In genomic region chr7:109309790-109310189, GRCh38 we compare ENCODE assay signal across 24 cellular contexts.
"Had no signal": no experiment of that assay in that cellular context is flagged by ENCODE, and none has a peak within 500 bp of the region (broad histone marks: within the 10 kb centered on the region; RNA-seq: fewer than 3 reads in every experiment).

No MANE protein-coding gene starts in this region.

- H3K27me3 ChIP-seq: neutrophil, pancreas, right lobe of liver, sigmoid colon, stomach, thyroid gland, tibial nerve, upper lobe of right lung, uterus had no signal

- H3K4me1 ChIP-seq: pancreas, psoas muscle, right lobe of liver, sigmoid colon, stomach, thyroid gland, tibial nerve, upper lobe of right lung, uterus had no signal

- H3K9me3 ChIP-seq: neutrophil, pancreas, psoas muscle, right lobe of liver, thyroid gland, uterus had no signal

- H3K36me3 ChIP-seq: neutrophil, pancreas, right lobe of liver, sigmoid colon, stomach, thoracic aorta, thyroid gland, tibial nerve, upper lobe of right lung, uterus had no signal

- ATAC-seq: naive thymus-derived CD8-positive, alpha-beta T cell; natural killer cell treated with Interleukin-12 subunit alpha and Interleukin-12 subunit beta and Interleukin-15 and Interleukin-18, amount 100 ng/mL, for 72 hours; pancreas; psoas muscle; right cardiac atrium; right lobe of liver; stimulated activated effector memory CD8-positive, alpha-beta T cell treated with anti-CD3 and anti-CD28 coated beads, Interleukin-12 subunit alpha, Interleukin-12 subunit beta, amount 100 ng/mL, for 72 hours; stimulated activated naive B cell treated with anti-CD40 and anti-IgM and Interleukin-4, amounts not matched to agents 10 μg/mL and 1 μg/mL and 100 μg/mL, for 72 hours; upper lobe of right lung had no signal

- H3K27ac ChIP-seq: neutrophil, pancreas, psoas muscle, right lobe of liver, sigmoid colon, stomach, thoracic aorta, thyroid gland, tibial nerve, upper lobe of right lung, uterus had no signal

- H3K4me3 ChIP-seq: pancreas, psoas muscle, right lobe of liver, sigmoid colon, stomach, thoracic aorta, thyroid gland, tibial nerve, upper lobe of right lung, uterus had no signal

- DNase-seq: naive thymus-derived CD8-positive, alpha-beta T cell; nephron progenitor cell; nucleus accumbens; psoas muscle; right lobe of liver; sigmoid colon; small intestine; stimulated activated CD4-positive, alpha-beta T cell treated with anti-CD3 and anti-CD28 coated beads, Interleukin-15, amount 100 ng/mL, for 24 hours; stimulated activated CD4-positive, alpha-beta T cell treated with anti-CD3 and anti-CD28 coated beads, Interleukin-2, amount 100 ng/mL, for 24 hours; stimulated activated CD4-positive, alpha-beta T cell treated with anti-CD3 and anti-CD28 coated beads, Interleukin-2, amount 100 ng/mL, for 48 hours; stimulated activated CD4-positive, alpha-beta T cell treated with anti-CD3 and anti-CD28 coated beads, Interleukin-4, amount 100 ng/mL, for 24 hours; stimulated activated naive B cell treated with anti-CD40 and anti-IgM and Interleukin-4, amounts not matched to agents 10 μg/mL and 1 μg/mL and 100 μg/mL, for 72 hours; stimulated activated naive CD4-positive, alpha-beta T cell treated with Interleukin-2 at 50 U/mL for 16 hours; stomach; thyroid gland; upper lobe of right lung; uterus had no signal
